17 cellular contexts compared by ENCODE assay signal in the genomic region with DNA sequence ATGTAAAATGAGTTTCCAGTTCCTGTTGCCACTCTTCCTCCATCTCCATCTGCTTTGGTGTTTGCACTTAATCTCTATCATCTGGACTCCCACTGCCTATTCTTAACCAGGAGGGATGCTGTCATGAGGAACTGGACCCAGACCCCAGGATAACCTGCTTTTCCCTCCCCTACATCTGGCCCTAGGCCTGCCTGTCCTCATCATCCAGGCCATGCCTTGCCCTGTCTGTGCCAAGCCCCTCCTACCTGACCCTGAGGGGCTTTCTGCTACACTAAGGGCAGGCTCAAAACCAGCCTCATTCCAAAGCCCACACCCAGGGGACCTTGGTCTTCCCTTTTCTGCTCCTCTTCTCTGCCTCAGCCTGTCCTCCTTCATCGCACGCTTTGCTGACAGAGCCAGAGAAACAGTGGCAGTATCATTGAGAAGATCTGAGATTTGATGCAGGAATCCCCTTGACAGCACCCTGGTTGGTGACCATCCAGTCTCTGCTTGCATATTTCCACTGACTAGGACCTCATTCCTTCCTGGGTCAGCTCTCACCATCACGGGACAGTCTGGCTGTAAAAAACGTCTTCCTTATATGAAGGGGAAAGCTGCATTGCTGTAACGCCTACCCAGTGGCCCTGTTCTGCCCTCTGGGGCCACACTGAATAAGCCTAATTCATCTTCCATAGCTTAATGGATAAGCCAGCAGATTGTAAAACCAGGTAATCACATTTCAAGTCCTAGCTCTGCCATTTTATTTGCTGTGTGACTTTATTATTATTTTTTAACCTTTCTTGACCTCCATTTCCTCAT. TPM values are rescaled to one million over a fixed set of nuclear protein-coding genes. Genes with fewer than 3 reads are reported as not detected.
DNase-seq lines count a peak whose midpoint lies in the region; ATAC-seq and TF ChIP-seq lines count a peak whose summit lies in the region.
"Had no signal": no experiment of that assay in that cellular context is flagged by ENCODE, and none has a peak within 500 bp of the region (broad histone marks: within the 10 kb centered on the region; RNA-seq: fewer than 3 reads in every experiment).

No MANE protein-coding gene starts in this region.

- TF ChIP-seq CTCF in brain microvascular endothelial cell (IDR thresholded peaks at IDR 0.05; ENCODE audit: low read depth, low read length, missing control alignments) = no peak
- no peak for TF ChIP-seq CTCF in mucosa of descending colon (IDR thresholded peaks at IDR 0.05)
- no peak for TF ChIP-seq CTCF in thyroid gland (IDR thresholded peaks at IDR 0.05)

- no peak overlapping the region for H3K4me3 ChIP-seq in brain microvascular endothelial cell (ENCODE audit: low read depth, low read length)
- H3K4me3 ChIP-seq in mucosa of descending colon = no peak overlapping the region
- no peak overlapping the region for H3K4me3 ChIP-seq in thyroid gland (replicated peaks in 1 of 3)
- H3K4me3 ChIP-seq: MG63 had no signal

- DNase-seq in NCI-H69 (lab: John Stamatoyannopoulos, UW) (peak; percentile 37), brain microvascular endothelial cell (no peak), mucosa of descending colon (peak in 1 of 3 donors; percentile 72), thyroid gland (no peak), medulla oblongata (ENCODE audit: extremely low spot score) (no peak)
- DNase-seq in stimulated activated CD8-positive, alpha-beta memory T cell treated with anti-CD3 and anti-CD28 coated beads, Interleukin-4, amount 100 ng/mL, for 48 hours = no peak
- DNase-seq: activated CD4-positive, alpha-beta T cell treated with anti-CD3 and anti-CD28 coated beads for 48 hours; activated CD8-positive, alpha-beta memory T cell treated with anti-CD3 and anti-CD28 coated beads, Interleukin-2, amount 50 U/mL, for 48 hours; activated naive CD4-positive, alpha-beta T cell treated with anti-CD3 and anti-CD28 coated beads, Interleukin-2, amount 10 ng/mL, durations not matched to agents 7 days and 5 days; CD4-positive, CD25-positive, alpha-beta regulatory T cell; MG63; naive thymus-derived CD4-positive, alpha-beta T cell; stimulated activated CD4-positive, alpha-beta T cell treated with anti-CD3 and anti-CD28 coated beads, Interleukin-12 subunit alpha, Interleukin-12 subunit beta, amount 100 ng/mL, for 4 hours; stimulated activated naive CD4-positive, alpha-beta T cell; T1000 had no signal

- peaks cover 3% of the 10 kb centered on the region for H3K36me3 ChIP-seq in brain microvascular endothelial cell (replicated peaks)
- H3K36me3 ChIP-seq in mucosa of descending colon (ENCODE audit: low read depth) = no peaks in the 10 kb centered on the region
- H3K36me3 ChIP-seq in thyroid gland = no peaks in the 10 kb centered on the region
- H3K36me3 ChIP-seq: MG63 had no signal

- H3K4me1 ChIP-seq in mucosa of descending colon (ENCODE audit: low read depth) (peaks cover 59% of the 10 kb centered on the region), thyroid gland (peaks cover 65 to 91% of the 10 kb centered on the region in 2 donors)

- intact Hi-C loops in mucosa of descending colon (cut with DNase I, micrococcal nuclease) (loop anchor here in 1 of 2 donors (10.0 kb wide), 1 partner anchor 51 kb away; no protein-coding TSS in a partner anchor), thyroid gland (cut with DNase I) (no loop called here)

- no peaks in the 10 kb centered on the region for H3K27me3 ChIP-seq in brain microvascular endothelial cell (replicated peaks)
- H3K27me3 ChIP-seq in thyroid gland = no peaks in the 10 kb centered on the region
- H3K27me3 ChIP-seq: MG63 had no signal

- ATAC-seq in mucosa of descending colon = peak; percentile 68
- ATAC-seq in GM21576 (IDR thresholded peaks at IDR 0.05; ENCODE audit: unreplicated experiment) = no peak
- ATAC-seq: HepG2; naive thymus-derived CD4-positive, alpha-beta T cell had no signal

- no peaks in the 10 kb centered on the region for H3K9me3 ChIP-seq in mucosa of descending colon
- no peaks in the 10 kb centered on the region for H3K9me3 ChIP-seq in thyroid gland
- H3K9me3 ChIP-seq: MG63 had no signal

- in situ Hi-C loops in brain microvascular endothelial cell (cut with HindIII; ENCODE audit: low pct_ligation_motif_present, low sequenced_read_pairs) = no loop called here

- TF ChIP-seq POLR2A in thyroid gland (IDR thresholded peaks at IDR 0.05) = no peak

- peak overlapping the region; percentile 88 for H3K27ac ChIP-seq in brain microvascular endothelial cell
- peak overlapping the region in 2 of 3 donors; percentile 57 to 85 for H3K27ac ChIP-seq in thyroid gland

- 81 to 93% methylated on average over 5 of the region's 5 CpGs for WGBS in thyroid gland, 2 donors

RNA-seq across cellular contexts. Expression of a gene that starts 38.8 kb away (rescaled TPM):
- total RNA-seq in mucosa of descending colon = 100 to 1,000 TPM in 1 of 3 donors, 10 to 100 TPM in 2; 65.5 to 127 (median 70.6) TPM
- 10 to 100 TPM; 12.2 to 45.7 (median 21.8) TPM for total RNA-seq in thyroid gland
